ENCODE assay signal across 21 cellular contexts in the genomic region with DNA sequence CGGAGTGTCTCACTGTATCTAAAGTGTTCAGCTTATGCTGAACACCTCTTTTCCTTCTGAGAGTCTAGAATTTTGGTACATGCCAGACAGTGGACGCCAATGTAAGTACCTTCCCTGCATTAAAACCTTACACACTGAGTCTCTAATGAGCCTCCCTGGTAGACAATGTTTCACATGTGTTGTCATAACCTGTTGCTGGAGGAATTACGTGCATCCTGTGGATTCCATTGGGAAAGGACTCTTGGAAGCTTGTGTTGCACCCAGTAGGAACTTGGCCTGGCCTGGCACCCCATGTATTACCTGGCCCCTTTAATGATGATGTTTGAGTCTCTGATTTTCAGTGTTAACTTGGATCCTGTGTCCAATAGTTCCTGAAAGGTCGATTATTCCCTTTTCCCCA.
"Had no signal": no experiment of that assay in that cellular context is flagged by ENCODE, and none has a peak within 500 bp of the region (broad histone marks: within the 10 kb centered on the region; RNA-seq: fewer than 3 reads in every experiment).

No MANE protein-coding gene starts in this region.

- H3K36me3 Mint-ChIP-seq: immature natural killer cell, mesothelial cell of epicardium, naive B cell had no signal

- H3K27ac Mint-ChIP-seq: memory B cell, mesothelial cell of epicardium had no signal

- H3K9me3 Mint-ChIP-seq: immature natural killer cell had no signal

- H3K4me3 Mint-ChIP-seq: immature natural killer cell, memory B cell, mesothelial cell of epicardium, naive B cell had no signal

- ATAC-seq: foreskin keratinocyte, gastroesophageal sphincter, heart left ventricle, left colon, left lobe of liver, mucosa of descending colon had no signal

- DNase-seq: dermis blood vessel endothelial cell; dorsolateral prefrontal cortex; effector CD4-positive, alpha-beta T cell; effector memory CD4-positive, alpha-beta T cell; foreskin keratinocyte; heart left ventricle; hypothalamus; immature natural killer cell; islet precursor cell; kidney; kidney glomerular epithelial cell; left colon; left ventricle myocardium inferior; mammary epithelial cell; mesendoderm; mucosa of descending colon; naive B cell had no signal

- H3K27me3 Mint-ChIP-seq: memory B cell, naive B cell had no signal
